In the genomic region with DNA sequence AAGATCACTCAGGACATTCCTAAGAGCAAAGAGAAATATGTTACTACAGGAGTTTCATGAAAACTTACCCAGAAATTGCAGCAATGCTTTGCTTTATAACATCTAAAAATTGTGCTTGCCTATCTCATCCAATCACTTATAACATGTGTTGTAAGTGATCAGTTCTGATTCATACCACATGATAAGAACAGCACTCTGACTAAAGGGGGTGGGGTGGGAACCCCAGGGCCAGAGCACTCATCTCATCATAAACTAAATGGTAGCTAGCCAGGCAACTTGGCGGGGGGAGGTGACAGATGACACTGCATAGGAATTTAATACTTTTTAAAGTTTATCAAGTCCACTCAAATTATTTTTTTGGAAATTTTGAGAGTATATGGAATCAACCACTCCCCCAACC, we compare ENCODE assay signal across 11 cellular contexts. TPM values are rescaled to one million over a fixed set of nuclear protein-coding genes. Genes with fewer than 3 reads are reported as not detected.
DNase-seq lines count a peak whose midpoint lies in the region; ATAC-seq and TF ChIP-seq lines count a peak whose summit lies in the region.
"Had no signal": no experiment of that assay in that cellular context is flagged by ENCODE, and none has a peak within 500 bp of the region (broad histone marks: within the 10 kb centered on the region; RNA-seq: fewer than 3 reads in every experiment).

No MANE protein-coding gene starts in this region.

- peak; percentile 43 for ATAC-seq in mucosa of descending colon

- H3K9me3 ChIP-seq in mucosa of descending colon: no peaks in the 10 kb centered on the region
- no peaks in the 10 kb centered on the region for H3K9me3 ChIP-seq in A673 (ENCODE audit: low read depth, low read length, poor library complexity, severe bottlenecking)
- no peaks in the 10 kb centered on the region for H3K9me3 ChIP-seq in HAP-1
- H3K9me3 ChIP-seq: BE2C, SJCRH30 had no signal

- POLR2A ChIA-PET in A673 (lab: Charles Lee; ENCODE audit: low non-redundant PET): no interaction called here

- peaks cover 78% of the 10 kb centered on the region for H3K4me1 Mint-ChIP-seq in activated naive CD4-positive, alpha-beta T cell treated with anti-CD3 and anti-CD28 coated beads for 36 hours (ENCODE audit: low read depth)
- H3K4me1 Mint-ChIP-seq in stimulated activated naive CD8-positive, alpha-beta T cell treated with anti-CD3 and anti-CD28 coated beads, Interleukin-15, Interleukin-2, amounts not matched to agents 100 ng/mL and 50 ng/mL, for 24 hours (ENCODE audit: low read depth): peaks cover 83% of the 10 kb centered on the region

- H3K4me1 ChIP-seq in mucosa of descending colon (ENCODE audit: low read depth) (peaks cover 18% of the 10 kb centered on the region), A673 (ENCODE audit: insufficient read depth, low read length, poor library complexity, severe bottlenecking) (no peaks in the 10 kb centered on the region), HAP-1 (peaks cover 30% of the 10 kb centered on the region)
- H3K4me1 ChIP-seq: BE2C, parathyroid adenoma had no signal

- H3K27me3 ChIP-seq in A673 (replicated peaks; ENCODE audit: insufficient read depth, low read depth, low read length, poor library complexity) (no peaks in the 10 kb centered on the region), HAP-1 (ENCODE audit: low read depth) (no peaks in the 10 kb centered on the region)
- H3K27me3 ChIP-seq: BE2C, SJCRH30 had no signal

- TF ChIP-seq CTCF in mucosa of descending colon (IDR thresholded peaks at IDR 0.05): no peak
- TF ChIP-seq CTCF in A673 (conservative IDR thresholded peaks at IDR 0.05; ENCODE audit: low read depth, low read length): no peak

- CTCF ChIA-PET in activated naive CD4-positive, alpha-beta T cell treated with anti-CD3 and anti-CD28 coated beads for 36 hours (lab: Charles Lee): interaction anchor here (0.7 kb wide), 1 partner anchor 317 kb away, joined by 3 read pairs; no protein-coding TSS in a partner anchor
- CTCF ChIA-PET in A673 (lab: Charles Lee): no interaction called here

- no peak overlapping the region for H3K27ac ChIP-seq in A673 (ENCODE audit: low read depth, low read length, poor library complexity, severe bottlenecking)
- H3K27ac ChIP-seq: parathyroid adenoma, SJCRH30 had no signal

- DNase-seq in activated effector memory CD4-positive, alpha-beta T cell treated with anti-CD3 and anti-CD28 coated beads, Interleukin-2, amount 50 U/mL, for 16 hours: peak; percentile 77
- no peak for DNase-seq in activated effector memory CD4-positive, alpha-beta T cell treated with Interleukin-2 at 50 U/mL for 16 hours
- peak; percentile 74 for DNase-seq in activated naive CD4-positive, alpha-beta T cell treated with anti-CD3 and anti-CD28 coated beads for 36 hours
- DNase-seq in mucosa of descending colon: no peak
- DNase-seq in NCI-H69 (lab: John Stamatoyannopoulos, UW): no peak
- DNase-seq in A673 (ENCODE audit: low spot score): no peak
- DNase-seq in HAP-1 (ENCODE audit: low spot score in 2 of 2): no peak
- DNase-seq: BE2C, SJCRH30 had no signal

- in situ Hi-C loops in HAP-1 (cut with MboI; ENCODE audit: low sequenced_read_pairs): no loop called here

- no peaks in the 10 kb centered on the region for H3K36me3 ChIP-seq in mucosa of descending colon (ENCODE audit: low read depth)
- H3K36me3 ChIP-seq in A673 (ENCODE audit: insufficient read depth, low read length, poor library complexity, severe bottlenecking): no peaks in the 10 kb centered on the region
- no peaks in the 10 kb centered on the region for H3K36me3 ChIP-seq in HAP-1 (replicated peaks)
- H3K36me3 ChIP-seq: BE2C had no signal

- no peaks in the 10 kb centered on the region for H3K9me3 Mint-ChIP-seq in activated naive CD4-positive, alpha-beta T cell treated with anti-CD3 and anti-CD28 coated beads for 36 hours
- H3K9me3 Mint-ChIP-seq in stimulated activated naive CD8-positive, alpha-beta T cell treated with anti-CD3 and anti-CD28 coated beads, Interleukin-15, Interleukin-2, amounts not matched to agents 100 ng/mL and 50 ng/mL, for 24 hours: no peaks in the 10 kb centered on the region

- H3K4me3 ChIP-seq in mucosa of descending colon (no peak overlapping the region), A673 (ENCODE audit: low read depth, low read length, poor library complexity, severe bottlenecking) (no peak overlapping the region), HAP-1 (no peak overlapping the region)
- H3K4me3 ChIP-seq: SJCRH30 had no signal

- H3K4me3 Mint-ChIP-seq in activated naive CD4-positive, alpha-beta T cell treated with anti-CD3 and anti-CD28 coated beads for 36 hours: no peak overlapping the region
- no peak overlapping the region for H3K4me3 Mint-ChIP-seq in stimulated activated naive CD8-positive, alpha-beta T cell treated with anti-CD3 and anti-CD28 coated beads, Interleukin-15, Interleukin-2, amounts not matched to agents 100 ng/mL and 50 ng/mL, for 24 hours

- no peaks in the 10 kb centered on the region for H3K27me3 Mint-ChIP-seq in activated naive CD4-positive, alpha-beta T cell treated with anti-CD3 and anti-CD28 coated beads for 36 hours (ENCODE audit: low read depth)
- no peaks in the 10 kb centered on the region for H3K27me3 Mint-ChIP-seq in stimulated activated naive CD8-positive, alpha-beta T cell treated with anti-CD3 and anti-CD28 coated beads, Interleukin-15, Interleukin-2, amounts not matched to agents 100 ng/mL and 50 ng/mL, for 24 hours

- intact Hi-C loops in activated naive CD4-positive, alpha-beta T cell treated with anti-CD3 and anti-CD28 coated beads for 36 hours (cut with micrococcal nuclease): no loop called here
- intact Hi-C loops in mucosa of descending colon (cut with DNase I, micrococcal nuclease): no loop called here
- intact Hi-C loops in A673 (cut with micrococcal nuclease; ENCODE audit: unreplicated experiment): no loop called here

- H3K27ac Mint-ChIP-seq in activated naive CD4-positive, alpha-beta T cell treated with anti-CD3 and anti-CD28 coated beads for 36 hours: peak overlapping the region; percentile 59
- peak overlapping the region; percentile 72 for H3K27ac Mint-ChIP-seq in stimulated activated naive CD8-positive, alpha-beta T cell treated with anti-CD3 and anti-CD28 coated beads, Interleukin-15, Interleukin-2, amounts not matched to agents 100 ng/mL and 50 ng/mL, for 24 hours

- BruUV-seq in A673 (replicated peaks; lab: Mats Ljungman, UMichigan): no TSS peak

- peaks cover 19% of the 10 kb centered on the region for H3K36me3 Mint-ChIP-seq in activated naive CD4-positive, alpha-beta T cell treated with anti-CD3 and anti-CD28 coated beads for 36 hours (ENCODE audit: low read depth)
- H3K36me3 Mint-ChIP-seq in stimulated activated naive CD8-positive, alpha-beta T cell treated with anti-CD3 and anti-CD28 coated beads, Interleukin-15, Interleukin-2, amounts not matched to agents 100 ng/mL and 50 ng/mL, for 24 hours (ENCODE audit: low read depth): peaks cover 41% of the 10 kb centered on the region

RNA-seq across cellular contexts. Expression of a gene that starts 42.1 kb away (rescaled TPM):
- total RNA-seq in activated naive CD4-positive, alpha-beta T cell treated with anti-CD3 and anti-CD28 coated beads for 36 hours: 10 to 100 TPM; 30.9 to 32.1 TPM
- 10 to 100 TPM; 28.7 to 34.1 (median 30.5) TPM for total RNA-seq in mucosa of descending colon
- 2.9 and 3.0 TPM in 2 replicates for total RNA-seq in A673 (2021)

Comparison
In these comparisons a context has a peak if more than half of its experiments do, and no peak if none do; other contexts are left out.
1. DNase-seq: peak in activated effector memory CD4-positive, alpha-beta T cell treated with anti-CD3 and anti-CD28 coated beads, Interleukin-2, amount 50 U/mL, for 16 hours (single experiment) and activated naive CD4-positive, alpha-beta T cell treated with anti-CD3 and anti-CD28 coated beads for 36 hours (single experiment); none in activated effector memory CD4-positive, alpha-beta T cell treated with Interleukin-2 at 50 U/mL for 16 hours (single experiment), mucosa of descending colon (0 of 3), NCI-H69 (single experiment), A673 (single experiment) and HAP-1 (0 of 2).